Comparison of ENCODE assay signal across 2 cellular contexts in genomic region chr3:160448845-160449659, GRCh38.
TF ChIP-seq lines count a peak whose summit lies in the region.

No MANE protein-coding gene starts in this region.

TF ChIP-seq in HEK293, 187 proteins besides CTCF, POLR2A, EP300 and RAD21 (continues in another document):
- TF ChIP-seq ZFP3 (tag by site-specific recombination; IDR thresholded peaks at IDR 0.05; ENCODE audit: low read depth) (no peak), ZSCAN30 (tag by site-specific recombination; IDR thresholded peaks at IDR 0.05) (peak; percentile 36), ZNF560 (tag by site-specific recombination; IDR thresholded peaks at IDR 0.05; ENCODE audit: borderline replicate concordance) (no peak), ZBTB20 (tag by site-specific recombination; IDR thresholded peaks at IDR 0.05) (peak; percentile 57; the same call in 1 of the 2 replicates), ZNF366 (tag by site-specific recombination; conservative IDR thresholded peaks at IDR 0.05) (peak; percentile 61; the same call in 1 of the 2 replicates), ZNF513 (tag by site-specific recombination; IDR thresholded peaks at IDR 0.05) (no peak), ZNF362 (tag by site-specific recombination; IDR thresholded peaks at IDR 0.05) (no peak), ZNF529 (tag by site-specific recombination; IDR thresholded peaks at IDR 0.05; ENCODE audit: insufficient replicate concordance) (no peak), PRDM2 (tag by site-specific recombination; IDR thresholded peaks at IDR 0.05; ENCODE audit: borderline replicate concordance) (0 out of 2 replicates have a peak, but pooled peaks have one; percentile 19), ZNF548 (tag by site-specific recombination; IDR thresholded peaks at IDR 0.05) (no peak), ZNF140 (tag by site-specific recombination; IDR thresholded peaks at IDR 0.05) (no peak), ZNF777 (tag by site-specific recombination; IDR thresholded peaks at IDR 0.05; ENCODE audit: borderline replicate concordance) (peak; percentile 36; the same call in 1 of the 2 replicates), ZNF785 (tag by site-specific recombination; IDR thresholded peaks at IDR 0.05) (no peak), PATZ1 (tag by site-specific recombination; IDR thresholded peaks at IDR 0.05) (peak; percentile 78), ZFP69B (tag by site-specific recombination; IDR thresholded peaks at IDR 0.05) (no peak), ZNF585B (tag by site-specific recombination; IDR thresholded peaks at IDR 0.05) (no peak), ZFP41 (tag by site-specific recombination; IDR thresholded peaks at IDR 0.05; ENCODE audit: borderline replicate concordance) (no peak), MEIS1 (CRISPR knock-in tag; IDR thresholded peaks at IDR 0.05; ENCODE audit: borderline replicate concordance) (no peak), ZNF157 (tag by site-specific recombination; IDR thresholded peaks at IDR 0.05) (no peak)

TF ChIP-seq in K562, 482 proteins besides CTCF, POLR2A, EP300 and RAD21 (continues in another document):
- TF ChIP-seq EHMT2 (IDR thresholded peaks at IDR 0.05) (no peak; the same call in 1 of the 2 replicates), SP2 (IDR thresholded peaks at IDR 0.05; ENCODE audit: extremely low read depth, low read depth, low read length, poor library complexity, severe bottlenecking) (no peak), HNRNPK (IDR thresholded peaks at IDR 0.05; ENCODE audit: low read depth, low read length, poor library complexity, severe bottlenecking) (no peak), SIN3B (IDR thresholded peaks at IDR 0.05; ENCODE audit: low read depth) (peak; percentile 54; the same call in 1 of the 2 replicates), NR2C1 (IDR thresholded peaks at IDR 0.05) (no peak), NR2C1 (tag; IDR thresholded peaks at IDR 0.05) (no peak), ZKSCAN3 (CRISPR knock-in tag; IDR thresholded peaks at IDR 0.05) (no peak), SMAD2 (IDR thresholded peaks at IDR 0.05; ENCODE audit: low read depth, low read length) (no peak), PTTG1 (tag; IDR thresholded peaks at IDR 0.05; ENCODE audit: low read depth) (no peak), EWSR1 (IDR thresholded peaks at IDR 0.05; ENCODE audit: borderline replicate concordance, low read depth, partially characterized antibody) (no peak), HMBOX1 (IDR thresholded peaks at IDR 0.05) (no peak), KHSRP (IDR thresholded peaks at IDR 0.05) (no peak), ILK (tag; IDR thresholded peaks at IDR 0.05; ENCODE audit: borderline replicate concordance, low read depth) (no peak), THAP12 (CRISPR knock-in tag; IDR thresholded peaks at IDR 0.05) (no peak), TAL1 (IDR thresholded peaks at IDR 0.05) (no peak; the same call in 1 of the 2 replicates), TAF7 (tag; IDR thresholded peaks at IDR 0.05) (peak; percentile 84), SETDB1 (IDR thresholded peaks at IDR 0.05; ENCODE audit: low read length) (no peak), ZNF12 (CRISPR knock-in tag; IDR thresholded peaks at IDR 0.05) (no peak), EGR1 (conservative IDR thresholded peaks at IDR 0.05) (no peak), MEF2A (IDR thresholded peaks at IDR 0.05; ENCODE audit: control insufficient read depth, low read depth, low read length) (no peak), ZKSCAN8 (CRISPR knock-in tag; IDR thresholded peaks at IDR 0.05) (no peak), ZBTB26 (CRISPR knock-in tag; IDR thresholded peaks at IDR 0.05) (0 out of 2 replicates have a peak, but pooled peaks have one; percentile 8), GABPB1 (CRISPR knock-in tag; IDR thresholded peaks at IDR 0.05) (no peak), EZH2 (IDR thresholded peaks at IDR 0.05; ENCODE audit: borderline replicate concordance, low read depth, low read length) (no peak), ZNF280A (IDR thresholded peaks at IDR 0.05; ENCODE audit: low read depth, partially characterized antibody) (no peak), SP1 (CRISPR knock-in tag; IDR thresholded peaks at IDR 0.05) (no peak), TARDBP (IDR thresholded peaks at IDR 0.05) (no peak), SRSF3 (IDR thresholded peaks at IDR 0.05; ENCODE audit: insufficient read depth, low read length) (no peak), HNRNPL (IDR thresholded peaks at IDR 0.05; ENCODE audit: low read depth, low read length) (no peak), REST (CRISPR knock-in tag; IDR thresholded peaks at IDR 0.05; ENCODE audit: low read depth) (no peak), USF2 (CRISPR knock-in tag; IDR thresholded peaks at IDR 0.05) (no peak), CC2D1A (IDR thresholded peaks at IDR 0.05) (0 out of 2 replicates have a peak, but pooled peaks have one; percentile 20), CBFB (CRISPR knock-in tag; IDR thresholded peaks at IDR 0.05) (no peak), ZNF717 (CRISPR knock-in tag; IDR thresholded peaks at IDR 0.05) (no peak), XRCC4 (IDR thresholded peaks at IDR 0.05; ENCODE audit: extremely low read depth, insufficient read depth, insufficient read length) (no peak), BCOR (IDR thresholded peaks at IDR 0.05) (peak; percentile 90), SFPQ (IDR thresholded peaks at IDR 0.05; ENCODE audit: low read depth, low read length) (no peak), FOXP1 (CRISPR knock-in tag; IDR thresholded peaks at IDR 0.05) (no peak), GMEB1 (CRISPR knock-in tag; IDR thresholded peaks at IDR 0.05) (no peak), E2F6 (IDR thresholded peaks at IDR 0.05; ENCODE audit: borderline replicate concordance in 1 of 2, extremely low read depth in 1 of 2, insufficient read depth in 1 of 2, insufficient read length in 1 of 2, low read depth in 1 of 2, low read length in 1 of 2, poor library complexity in 1 of 2, severe bottlenecking in 1 of 2) (no peak), HDAC3 (IDR thresholded peaks at IDR 0.05; ENCODE audit: borderline replicate concordance, partially characterized antibody) (no peak)
